In genomic region chr10:21330628-21331020, GRCh38 we compare ENCODE assay signal across 16 cellular contexts.
DNase-seq lines count a peak whose midpoint lies in the region; ATAC-seq, FAIRE-seq and TF ChIP-seq lines count a peak whose summit lies in the region.
"Had no signal": no experiment of that assay in that cellular context is flagged by ENCODE, and none has a peak within 500 bp of the region (broad histone marks: within the 10 kb centered on the region; RNA-seq: fewer than 3 reads in every experiment).

No MANE protein-coding gene starts in this region.

- no peak overlapping the region for H2BK20ac ChIP-seq in H1 (ENCODE audit: low read length)

- H4K20me1 ChIP-seq in HCT116 (ENCODE audit: insufficient read depth) (no peaks in the 10 kb centered on the region), H1 (replicated peaks in 1 of 2; ENCODE audit: control insufficient read depth in 1 of 2, insufficient read depth in 2 of 2, low read length in 2 of 2) (no peaks in the 10 kb centered on the region)

- no peak for ATAC-seq in HCT116
- peak; percentile 72 for ATAC-seq in left lung
- no peak for ATAC-seq in sciatic nerve

- H3K4me1 ChIP-seq in HCT116 (ENCODE audit: control insufficient read depth in 1 of 2, insufficient read depth in 2 of 2, low read length in 2 of 2) (peaks cover 64 to 77% of the 10 kb centered on the region in 2 experiments), H1 (replicated peaks in 1 of 4; ENCODE audit: control insufficient read depth in 3 of 4, insufficient read depth in 4 of 4, low read length in 3 of 4) (peaks cover 4 to 9% (median 6%) of the 10 kb centered on the region in 4 experiments; a peak in 5 of 7 replicates), left lung (peaks cover under 1 to 7% of the 10 kb centered on the region in 2 donors)

- CTCF ChIA-PET in HCT116 (lab: Charles Lee): interaction anchor here (0.6 kb wide), 1 partner anchor 123 kb away, joined by 3 read pairs; no protein-coding TSS in a partner anchor
- CTCF ChIA-PET in H1 (lab: Charles Lee; ENCODE audit: partially characterized antibody): interaction anchor here (0.9 to 1.4 kb wide), 3 partner anchors 12 to 53 kb away, joined by 3 read pairs; no protein-coding TSS in a partner anchor

- intact Hi-C loops in HCT116 (cut with micrococcal nuclease): no loop called here
- intact Hi-C loops in left lung (cut with DNase I): no loop called here
- intact Hi-C loops in sciatic nerve (cut with DNase I): no loop called here

- no peaks in the 10 kb centered on the region for H3K23me2 ChIP-seq in H1 (ENCODE audit: low read depth, low read length)

- H2BK15ac ChIP-seq in H1 (ENCODE audit: low read length): no peak overlapping the region

- no peak overlapping the region for H4K91ac ChIP-seq in H1 (replicated peaks; ENCODE audit: insufficient read length, low read length)

- H3K27ac ChIP-seq in HCT116 (ENCODE audit: low read depth, low read length) (peak overlapping the region; percentile 43), H1 (ENCODE audit: low read depth, low read length) (no peak overlapping the region), left lung (peak overlapping the region; percentile 37 to 62)
- H3K27ac ChIP-seq: SJCRH30 had no signal

- H3K27me3 ChIP-seq in HCT116 (ENCODE audit: insufficient read depth, low read length) (no peaks in the 10 kb centered on the region), H1 (replicated peaks in 1 of 4; ENCODE audit: control insufficient read depth in 3 of 4, extremely low read depth in 1 of 4, insufficient read depth in 3 of 4, low read length in 3 of 4) (no peaks in the 10 kb centered on the region), left lung (no peaks in the 10 kb centered on the region)
- H3K27me3 ChIP-seq: SJCRH30 had no signal

- H2AFZ ChIP-seq in HCT116 (ENCODE audit: low read depth, low read length, poor library complexity, severe bottlenecking) (peak overlapping the region; percentile 9), H1 (ENCODE audit: low read length) (no peak overlapping the region)

- no TSS peak for BruUV-seq in HCT116 (replicated peaks; lab: Mats Ljungman, UMichigan)

- H3K9me2 ChIP-seq in HCT116 (ENCODE audit: insufficient read depth): no peaks in the 10 kb centered on the region

- no peaks in the 10 kb centered on the region for H3K36me3 ChIP-seq in HCT116 (ENCODE audit: control insufficient read depth in 1 of 2, insufficient read depth in 2 of 2, low read length in 2 of 2)
- H3K36me3 ChIP-seq in H1 (ENCODE audit: control insufficient read depth in 2 of 4, insufficient read depth in 4 of 4, low read length in 3 of 4): no peaks in the 10 kb centered on the region
- no peaks in the 10 kb centered on the region for H3K36me3 ChIP-seq in left lung
- H3K36me3 ChIP-seq: SJCRH30 had no signal

- H2BK120ac ChIP-seq in H1 (replicated peaks; ENCODE audit: low read depth, low read length): no peak overlapping the region

- H3K9ac ChIP-seq in HCT116 (ENCODE audit: low read length): peak overlapping the region; percentile 33
- H3K9ac ChIP-seq in H1 (replicated peaks in 1 of 4; ENCODE audit: extremely low read depth in 1 of 4, low read depth in 3 of 4, low read length in 3 of 4): no peak overlapping the region

- TF ChIP-seq CTCF in HCT116 (IDR thresholded peaks at IDR 0.05 in 2 of 3, conservative IDR thresholded peaks at IDR 0.05 in 1 of 3; ENCODE audit: borderline replicate concordance in 1 of 3, insufficient read depth in 1 of 3, low read depth in 2 of 3, low read length in 2 of 3): no peak
- TF ChIP-seq CTCF in H1 (IDR thresholded peaks at IDR 0.05; ENCODE audit: control extremely low read depth in 1 of 3, insufficient read depth in 1 of 3, low read depth in 1 of 3, low read length in 3 of 3): no peak
- no peak for TF ChIP-seq CTCF in left lung (IDR thresholded peaks at IDR 0.05)

- no peak overlapping the region for H3K4ac ChIP-seq in H1 (replicated peaks; ENCODE audit: insufficient read length, low read depth, low read length)

- H3K9me3 ChIP-seq in HCT116 (ENCODE audit: control insufficient read depth in 1 of 2, insufficient read depth in 1 of 2, low read depth in 1 of 2, low read length in 2 of 2) (no peaks in the 10 kb centered on the region), H1 (ENCODE audit: insufficient read depth in 2 of 2, low read depth in 1 of 2, low read length in 1 of 2) (no peaks in the 10 kb centered on the region), left lung (no peaks in the 10 kb centered on the region)
- H3K9me3 ChIP-seq: Caco-2, SJCRH30 had no signal

- 86% methylated on average over 6 of the region's 6 CpGs; no CpG with 5 or more reads in 1 of the 2 experiments for WGBS in H1 (ENCODE audit: extremely low coverage in 1 of 2, insufficient coverage in 1 of 2, insufficient read length in 1 of 2, insufficient replicate concordance in 2 of 2, low coverage in 1 of 2, low lambda C conversion rate in 2 of 2, missing lambda C conversion rate in 1 of 2), 2 experiments

- H2BK12ac ChIP-seq in H1 (ENCODE audit: low read depth, low read length): peak overlapping the region; percentile 52; the same call in 1 of the 2 replicates

- no peak overlapping the region for H4K8ac ChIP-seq in H1 (ENCODE audit: extremely low read depth, insufficient read depth, low read length)

- H3K18ac ChIP-seq in H1 (ENCODE audit: extremely low read depth, low read length): no peak overlapping the region

- no peak for FAIRE-seq in H1 (lab: Jason Lieb, UNC)
- FAIRE-seq: GM12878 had no signal

- POLR2A ChIA-PET in HCT116 (lab: Charles Lee): no interaction called here
- POLR2A ChIA-PET in H1 (lab: Charles Lee; ENCODE audit: partially characterized antibody): no interaction called here

- RAD21 ChIA-PET in HCT116 (lab: Charles Lee; ENCODE audit: low non-redundant PET in 1 of 2, low total read pairs in 2 of 2, uncharacterized antibody in 2 of 2, unreplicated experiment in 2 of 2): no interaction called here

- TF ChIP-seq POLR2A in HCT116 (IDR thresholded peaks at IDR 0.05; ENCODE audit: borderline replicate concordance, extremely low read depth, insufficient read depth, insufficient read length) (no peak), H1 (IDR thresholded peaks at IDR 0.05; ENCODE audit: control extremely low read depth in 1 of 2, low read depth in 2 of 2, low read length in 2 of 2) (no peak)

- no peak overlapping the region for H3K23ac ChIP-seq in H1 (ENCODE audit: insufficient read length)

- no peak overlapping the region for H2BK5ac ChIP-seq in H1 (ENCODE audit: low read depth, low read length)

- in situ Hi-C loops in G401 (cut with HindIII; ENCODE audit: low sequenced_read_pairs): no loop called here

- no peaks in the 10 kb centered on the region for H3K79me2 ChIP-seq in HCT116 (ENCODE audit: insufficient read depth, low read length)
- no peaks in the 10 kb centered on the region for H3K79me2 ChIP-seq in H1 (ENCODE audit: control insufficient read depth in 1 of 2, insufficient read depth in 2 of 2, low read length in 2 of 2)

- TF ChIP-seq RAD21 in HCT116 (IDR thresholded peaks at IDR 0.05; ENCODE audit: low read depth): no peak
- TF ChIP-seq RAD21 in H1 (IDR thresholded peaks at IDR 0.05 in 1 of 2, conservative IDR thresholded peaks at IDR 0.05 in 1 of 2; ENCODE audit: low read depth in 2 of 2, low read length in 2 of 2): no peak

- H3K56ac ChIP-seq in H1 (replicated peaks; ENCODE audit: insufficient read length, low read depth, low read length): no peak overlapping the region

- no peak overlapping the region for H4K5ac ChIP-seq in H1 (ENCODE audit: insufficient read length, low read depth, low read length)

- TF ChIP-seq EP300 in H1 (IDR thresholded peaks at IDR 0.05; ENCODE audit: borderline replicate concordance in 1 of 2, low read depth in 2 of 2, low read length in 2 of 2): no peak

- no peaks in the 10 kb centered on the region for H3K79me1 ChIP-seq in H1 (ENCODE audit: low read depth, low read length)

- H3K14ac ChIP-seq in H1 (ENCODE audit: insufficient read length): no peak overlapping the region

- 0 out of 2 replicates have a peak overlapping the region, but pooled peaks have one; percentile 32 for H2AK5ac ChIP-seq in H1 (ENCODE audit: low read depth, low read length)

- H3K4me3 ChIP-seq in HCT116 (replicated peaks in 1 of 2; ENCODE audit: low read depth in 1 of 2, low read length in 2 of 2) (no peak overlapping the region), H1 (ENCODE audit: extremely low read depth in 1 of 4, insufficient read depth in 2 of 4, low read depth in 3 of 4, low read length in 4 of 4) (no peak overlapping the region), left lung (no peak overlapping the region)
- H3K4me3 ChIP-seq: GM12878, SJCRH30 had no signal

- DNase-seq in HCT116 (ENCODE audit: low read depth, low spot score) (no peak), H1 (ENCODE audit: low read depth in 1 of 2, low spot score in 2 of 2) (no peak), left lung (no peak), putamen (ENCODE audit: low spot score) (peak; percentile 2), G401 (ENCODE audit: low spot score) (no peak), sciatic nerve (ENCODE audit: low spot score) (no peak)
- no peak for DNase-seq in activated CD4-positive, CD25-positive, alpha-beta regulatory T cell treated with anti-CD3 and anti-CD28 coated beads, Interleukin-2, amount 50 U/mL, for 72 hours
- DNase-seq: activated CD4-positive, CD25-positive, alpha-beta regulatory T cell; AML-193; effector memory CD4-positive, alpha-beta T cell; GDM1; NCI-H510A treated with DMSO at 0.1 percent for 48 hours; nephron progenitor cell had no signal

- peak overlapping the region; percentile 13 for H3K4me2 ChIP-seq in HCT116 (ENCODE audit: low read length)
- H3K4me2 ChIP-seq in H1 (ENCODE audit: insufficient read depth in 1 of 2, low read depth in 2 of 2, low read length in 2 of 2): no peak overlapping the region

TF ChIP-seq in HCT116, 20 proteins besides CTCF, POLR2A, EP300 and RAD21 (continues in another document):
- TF ChIP-seq EZH2phosphoT487 (IDR thresholded peaks at IDR 0.05; ENCODE audit: borderline replicate concordance): no peak

TF ChIP-seq in H1, 55 proteins besides CTCF, POLR2A, EP300 and RAD21 (continues in another document):
- TF ChIP-seq TAF1 (IDR thresholded peaks at IDR 0.05; ENCODE audit: low read depth, low read length) (no peak), ZNF274 (IDR thresholded peaks at IDR 0.05; ENCODE audit: borderline replicate concordance, extremely low read depth, low read length) (no peak), TCF12 (IDR thresholded peaks at IDR 0.05; ENCODE audit: low read depth, low read length) (no peak), BACH1 (IDR thresholded peaks at IDR 0.05; ENCODE audit: low read length) (no peak), HDAC6 (IDR thresholded peaks at IDR 0.05; ENCODE audit: low read depth, low read length) (no peak), EGR1 (IDR thresholded peaks at IDR 0.05; ENCODE audit: borderline replicate concordance, low read depth, low read length) (no peak), CBX8 (IDR thresholded peaks at IDR 0.05; ENCODE audit: borderline replicate concordance, low read depth, low read length) (no peak), GTF2F1 (IDR thresholded peaks at IDR 0.05; ENCODE audit: borderline replicate concordance, low read depth, low read length) (no peak)
- TF ChIP-seq, protein P1, sequence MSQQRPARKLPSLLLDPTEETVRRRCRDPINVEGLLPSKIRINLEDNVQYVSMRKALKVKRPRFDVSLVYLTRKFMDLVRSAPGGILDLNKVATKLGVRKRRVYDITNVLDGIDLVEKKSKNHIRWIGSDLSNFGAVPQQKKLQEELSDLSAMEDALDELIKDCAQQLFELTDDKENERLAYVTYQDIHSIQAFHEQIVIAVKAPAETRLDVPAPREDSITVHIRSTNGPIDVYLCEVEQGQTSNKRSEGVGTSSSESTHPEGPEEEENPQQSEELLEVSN (IDR thresholded peaks at IDR 0.05): no peak
